1 cellular context compared by ENCODE assay signal in genomic region chr1:31731049-31731565, GRCh38.
TF ChIP-seq lines count a peak whose summit lies in the region.

No MANE protein-coding gene starts in this region.

TF ChIP-seq in HepG2, 621 proteins besides CTCF, POLR2A, EP300 and RAD21 (continued from another document):
- TF ChIP-seq PATZ1 (CRISPR knock-in tag; IDR thresholded peaks at IDR 0.05) (0 out of 2 replicates have a peak, but pooled peaks have one; percentile 26), ZIK1 (CRISPR knock-in tag; IDR thresholded peaks at IDR 0.05; ENCODE audit: borderline replicate concordance, low read depth) (no peak)
